In genomic region chrX:100048156-100048555, GRCh38 we compare ENCODE assay signal across 30 cellular contexts.
"Had no signal": no experiment of that assay in that cellular context is flagged by ENCODE, and none has a peak within 500 bp of the region (broad histone marks: within the 10 kb centered on the region; RNA-seq: fewer than 3 reads in every experiment).

No MANE protein-coding gene starts in this region.

- H3K27ac Mint-ChIP-seq: naive thymus-derived CD4-positive, alpha-beta T cell; nephron; neural progenitor cell; stimulated activated effector memory CD8-positive, alpha-beta T cell treated with anti-CD3 and anti-CD28 coated beads, Interleukin-12 subunit alpha, Interleukin-12 subunit beta, amount 100 ng/mL, for 72 hours had no signal

- FAIRE-seq: endothelial cell of umbilical vein, kidney, urothelium cell line had no signal

- H3K9ac ChIP-seq: neural progenitor cell, parathyroid adenoma had no signal

- H3K4me3 ChIP-seq: coronary artery, esophagus muscularis mucosa, gastroesophageal sphincter, heart left ventricle, hepatocyte, left lung, neural progenitor cell, prostate gland, right atrium auricular region, sigmoid colon, testis, tibial artery, upper lobe of left lung had no signal

- H3K4me1 Mint-ChIP-seq: naive thymus-derived CD4-positive, alpha-beta T cell; nephron; neural progenitor cell; stimulated activated effector memory CD8-positive, alpha-beta T cell treated with anti-CD3 and anti-CD28 coated beads, Interleukin-12 subunit alpha, Interleukin-12 subunit beta, amount 100 ng/mL, for 72 hours had no signal

- H3K36me3 Mint-ChIP-seq: naive thymus-derived CD4-positive, alpha-beta T cell; neural progenitor cell; stimulated activated effector memory CD8-positive, alpha-beta T cell treated with anti-CD3 and anti-CD28 coated beads, Interleukin-12 subunit alpha, Interleukin-12 subunit beta, amount 100 ng/mL, for 72 hours had no signal

- H3K27ac ChIP-seq: coronary artery, esophagus muscularis mucosa, foreskin keratinocyte, gastroesophageal sphincter, heart left ventricle, hepatocyte, left lung, neural progenitor cell, parathyroid adenoma, prostate gland, right atrium auricular region, sigmoid colon, testis, tibial artery, upper lobe of left lung had no signal

- H3K4me3 Mint-ChIP-seq: naive thymus-derived CD4-positive, alpha-beta T cell; nephron; neural progenitor cell; stimulated activated effector memory CD8-positive, alpha-beta T cell treated with anti-CD3 and anti-CD28 coated beads, Interleukin-12 subunit alpha, Interleukin-12 subunit beta, amount 100 ng/mL, for 72 hours had no signal

- H3K79me2 ChIP-seq: hepatocyte, parathyroid adenoma had no signal

- ATAC-seq: foreskin keratinocyte; gastroesophageal sphincter; heart left ventricle; left cardiac atrium; left lung; naive thymus-derived CD4-positive, alpha-beta T cell; stimulated activated effector memory CD8-positive, alpha-beta T cell treated with anti-CD3 and anti-CD28 coated beads, Interleukin-12 subunit alpha, Interleukin-12 subunit beta, amount 100 ng/mL, for 72 hours had no signal

- H3K27me3 ChIP-seq: esophagus muscularis mucosa, foreskin keratinocyte, gastroesophageal sphincter, hepatocyte, left lung, neural progenitor cell, right atrium auricular region, sigmoid colon, testis, tibial artery, upper lobe of left lung had no signal

- H3K4me1 ChIP-seq: esophagus muscularis mucosa, foreskin keratinocyte, gastroesophageal sphincter, heart left ventricle, left lung, neural progenitor cell, parathyroid adenoma, prostate gland, right atrium auricular region, sigmoid colon, testis, tibial artery, upper lobe of left lung had no signal

- H3K4me2 ChIP-seq: hepatocyte, neural progenitor cell had no signal

- H3K9me3 ChIP-seq: gastroesophageal sphincter, prostate gland, right atrium auricular region, sigmoid colon, testis, upper lobe of left lung had no signal

- DNase-seq: dermis blood vessel endothelial cell; effector memory CD4-positive, alpha-beta T cell; foreskin keratinocyte; heart left ventricle; kidney; left cardiac atrium; mesenchymal stem cell; midbrain; naive thymus-derived CD4-positive, alpha-beta T cell; sigmoid colon; stimulated activated CD4-positive, alpha-beta T cell treated with anti-CD3 and anti-CD28 coated beads, Interleukin-2, amount 100 ng/mL, for 24 hours; stimulated activated CD4-positive, alpha-beta T cell treated with anti-CD3 and anti-CD28 coated beads, Interleukin-4, amount 100 ng/mL, for 24 hours; stimulated activated naive CD4-positive, alpha-beta T cell treated with Interleukin-2 at 50 U/mL for 16 hours; substantia nigra; testis; tibial artery; upper lobe of left lung had no signal

- H2AFZ ChIP-seq: hepatocyte, neural progenitor cell, parathyroid adenoma had no signal

- H3K27me3 Mint-ChIP-seq: naive thymus-derived CD4-positive, alpha-beta T cell had no signal

- H3K36me3 ChIP-seq: esophagus muscularis mucosa, gastroesophageal sphincter, heart left ventricle, left lung, neural progenitor cell, prostate gland, right atrium auricular region, sigmoid colon, tibial artery, upper lobe of left lung had no signal
